Comparison of ENCODE assay signal across 9 cellular contexts in the genomic region with DNA sequence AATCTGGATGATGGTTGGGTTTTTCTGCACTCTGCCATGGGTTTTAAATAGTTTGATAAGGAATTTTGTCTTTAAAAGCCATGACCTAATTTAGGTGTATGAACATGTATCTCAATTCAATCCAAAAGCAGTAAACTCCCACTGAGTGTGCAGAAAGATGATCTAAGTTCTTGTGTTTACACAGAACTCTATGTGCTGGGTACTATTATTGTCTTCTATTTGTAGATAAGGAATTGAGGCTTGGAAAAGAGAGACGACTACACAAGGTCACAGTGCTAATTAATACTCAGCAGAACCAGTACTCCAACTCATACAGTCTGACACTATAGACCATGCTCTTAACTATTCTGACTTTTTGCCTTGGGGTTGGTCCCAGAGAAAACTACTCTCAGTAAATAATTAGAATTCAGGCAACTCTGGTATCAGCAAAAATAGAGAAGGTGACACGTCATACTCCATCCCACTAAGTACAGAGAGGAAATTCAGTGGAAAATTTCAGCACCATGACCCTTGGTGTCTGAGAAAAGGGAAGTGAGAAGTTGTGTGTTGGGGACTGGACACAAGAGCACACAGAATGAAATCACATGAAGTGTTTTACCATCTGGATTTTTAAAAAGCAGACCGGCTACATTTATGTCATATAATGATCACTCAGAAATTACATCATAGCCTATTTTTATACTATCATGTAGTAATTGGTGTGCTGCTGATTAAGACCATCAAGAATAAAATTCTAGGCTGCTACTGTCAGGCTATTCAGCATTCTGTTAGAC. TPM values are rescaled to one million over a fixed set of nuclear protein-coding genes. Genes with fewer than 3 reads are reported as not detected.
A peak's percentile ranks its signal among the peaks of the same experiment; 100 is the strongest.
DNase-seq lines count a peak whose midpoint lies in the region; ATAC-seq and TF ChIP-seq lines count a peak whose summit lies in the region.
"Had no signal": no experiment of that assay in that cellular context is flagged by ENCODE, and none has a peak within 500 bp of the region (broad histone marks: within the 10 kb centered on the region; RNA-seq: fewer than 3 reads in every experiment).

No MANE protein-coding gene starts in this region.

- H3K4me3 ChIP-seq in CD4-positive, alpha-beta memory T cell (ENCODE audit: low read length in 2 of 2) = no peak overlapping the region

- intact Hi-C loops in CD4-positive, alpha-beta memory T cell (cut with micrococcal nuclease) = no loop called here

- H3K27ac Mint-ChIP-seq in naive B cell (peak overlapping the region in 4 of 6 donors; percentile 4 to 71 (median 7)), type B pancreatic cell (no peak overlapping the region)
- no peak overlapping the region for H3K27ac Mint-ChIP-seq in CD4-positive, alpha-beta memory T cell

- CTCF ChIA-PET in CD4-positive, alpha-beta memory T cell (lab: Charles Lee; ENCODE audit: partially characterized antibody) = no interaction called here

- no peak overlapping the region for H3K4me3 Mint-ChIP-seq in naive B cell
- no peak overlapping the region for H3K4me3 Mint-ChIP-seq in CD4-positive, alpha-beta memory T cell
- no peak overlapping the region for H3K4me3 Mint-ChIP-seq in type B pancreatic cell

- H3K9me3 ChIP-seq in CD4-positive, alpha-beta memory T cell (ENCODE audit: control insufficient read depth in 1 of 2, low read length in 2 of 2) = no peaks in the 10 kb centered on the region

- H3K36me3 ChIP-seq in CD4-positive, alpha-beta memory T cell (ENCODE audit: insufficient read depth, low read length) = no peaks in the 10 kb centered on the region

- H3K9me3 Mint-ChIP-seq in naive B cell = peaks cover 0 to 2% (median 0%) of the 10 kb centered on the region in 7 donors
- peaks cover 0 to 6% (median 3%) of the 10 kb centered on the region in 8 donors for H3K9me3 Mint-ChIP-seq in CD4-positive, alpha-beta memory T cell
- H3K9me3 Mint-ChIP-seq in type B pancreatic cell = peaks cover 3% of the 10 kb centered on the region

- no peak overlapping the region for H3K27ac ChIP-seq in CD4-positive, alpha-beta memory T cell (ENCODE audit: low read depth, low read length)

- peak; percentile 97 for DNase-seq in MV-4-11 (lab: John Stamatoyannopoulos, UW)
- peak; percentile 33 for DNase-seq in naive B cell
- DNase-seq in CD4-positive, alpha-beta memory T cell = no peak
- DNase-seq in type B pancreatic cell (ENCODE audit: extremely low spot score, unreplicated experiment) = no peak
- DNase-seq in NCI-H2029 (lab: John Stamatoyannopoulos, UW) = no peak
- DNase-seq in activated naive CD4-positive, alpha-beta T cell (lab: John Stamatoyannopoulos, UW) = no peak
- DNase-seq: NCI-H1694 treated with DMSO at 0.1 percent for 48 hours had no signal

- no peaks in the 10 kb centered on the region for H3K4me1 ChIP-seq in CD4-positive, alpha-beta memory T cell (ENCODE audit: insufficient read depth, low read length)

- POLR2A ChIA-PET in CD4-positive, alpha-beta memory T cell (lab: Charles Lee; ENCODE audit: partially characterized antibody) = no interaction called here

- H3K36me3 Mint-ChIP-seq in naive B cell (no peaks in the 10 kb centered on the region), type B pancreatic cell (no peaks in the 10 kb centered on the region)
- no peaks in the 10 kb centered on the region for H3K36me3 Mint-ChIP-seq in CD4-positive, alpha-beta memory T cell

- ATAC-seq in GM18907 (IDR thresholded peaks at IDR 0.05; ENCODE audit: unreplicated experiment) = peak; percentile 96
- ATAC-seq in HG02798 (IDR thresholded peaks at IDR 0.05; ENCODE audit: poor library complexity, unreplicated experiment) = peak; percentile 95
- ATAC-seq in naive B cell (ENCODE audit: low read depth in 2 of 2) = peak; percentile 90 to 92

- no peak for TF ChIP-seq CTCF in type B pancreatic cell (conservative IDR thresholded peaks at IDR 0.05)

- H3K27me3 ChIP-seq in CD4-positive, alpha-beta memory T cell (ENCODE audit: insufficient read depth, low read length) = no peaks in the 10 kb centered on the region

- peaks cover 8 to 14% (median 9%) of the 10 kb centered on the region in 3 donors for H3K4me1 Mint-ChIP-seq in naive B cell
- peaks cover 0 to 9% (median 2%) of the 10 kb centered on the region in 4 donors for H3K4me1 Mint-ChIP-seq in CD4-positive, alpha-beta memory T cell
- H3K4me1 Mint-ChIP-seq in type B pancreatic cell (ENCODE audit: unreplicated experiment) = peaks cover 6% of the 10 kb centered on the region

- H3K27me3 Mint-ChIP-seq in naive B cell (peaks cover 16 to 34% (median 34%) of the 10 kb centered on the region in 3 donors), type B pancreatic cell (no peaks in the 10 kb centered on the region)
- H3K27me3 Mint-ChIP-seq in CD4-positive, alpha-beta memory T cell = peaks cover 1 to 11% of the 10 kb centered on the region in 2 donors

RNA-seq across cellular contexts. Expression of gene MYH15, which starts 18.2 kb away (rescaled TPM):
- under 1 TPM in 2 of 6 donors, not detected in 4; 0.05 to 0.06 TPM for polyA plus RNA-seq in naive B cell (ENCODE audit: low read depth in 6 of 6)
- total RNA-seq in CD4-positive, alpha-beta memory T cell = under 1 TPM in 1 of 2 experiments, not detected in 1; 0.06 TPM
- polyA plus RNA-seq in CD4-positive, alpha-beta memory T cell = not detected
- total RNA-seq in type B pancreatic cell (ENCODE audit: low replicate concordance) = 0.26 and 0.77 TPM in 2 replicates

Comparison
In these comparisons a context has a peak if more than half of its experiments do, and no peak if none do; other contexts are left out.
1. DNase-seq: peak in MV-4-11 (single experiment) and naive B cell (single experiment); none in CD4-positive, alpha-beta memory T cell (0 of 5), type B pancreatic cell (single experiment), NCI-H2029 (single experiment) and activated naive CD4-positive, alpha-beta T cell (0 of 4).
2. H3K27ac Mint-ChIP-seq: peak in naive B cell (4 of 6); none in CD4-positive, alpha-beta memory T cell (0 of 7) and type B pancreatic cell (single experiment).
3. Peak in every context shown above with its lines, with median percentiles within 50 percentile points of each other: ATAC-seq.